ENCODE assay signal across 26 cellular contexts in genomic region chr7:531777-532176, GRCh38.
DNase-seq lines count a peak whose midpoint lies in the region; ATAC-seq and FAIRE-seq lines count a peak whose summit lies in the region.
"Had no signal": no experiment of that assay in that cellular context is flagged by ENCODE, and none has a peak within 500 bp of the region (broad histone marks: within the 10 kb centered on the region; RNA-seq: fewer than 3 reads in every experiment).

No MANE protein-coding gene starts in this region.

- no peak overlapping the region for H3K27ac ChIP-seq in substantia nigra (ENCODE audit: low read depth, low read length, poor library complexity, severe bottlenecking)
- H3K27ac ChIP-seq: ascending aorta, PC-9, thoracic aorta, uterus had no signal

- DNase-seq in stimulated activated CD4-positive, alpha-beta T cell treated with anti-CD3 and anti-CD28 coated beads, Interleukin-4, amount 100 ng/mL, for 24 hours = peak; percentile 17
- DNase-seq in stimulated activated CD4-positive, alpha-beta T cell treated with anti-CD3 and anti-CD28 coated beads, Interleukin-1b, Interleukin-23, amount 100 ng/mL, for 48 hours = no peak
- DNase-seq in HTR-8/SVneo (ENCODE audit: insufficient read length, low spot score) = no peak
- DNase-seq in memory B cell (ENCODE audit: low spot score in 2 of 2) = no peak
- no peak for DNase-seq in substantia nigra (lab: John Stamatoyannopoulos, UW)
- DNase-seq in ACHN = no peak
- DNase-seq in LoVo (ENCODE audit: low spot score) = no peak
- DNase-seq: activated CD4-positive, alpha-beta memory T cell treated with anti-CD3 and anti-CD28 coated beads for 36 hours; activated CD4-positive, CD25-positive, alpha-beta regulatory T cell; activated naive CD4-positive, alpha-beta T cell treated with anti-CD3 and anti-CD28 coated beads for 36 hours; CD4-positive, alpha-beta T cell; GOT3; Karpas-422; mammary epithelial cell; NCI-H187; NCI-H2171 treated with DMSO at 0.1 percent for 48 hours; NCI-H524; PC-9; SHP77 treated with DMSO at 0.1 percent for 48 hours; SW 1271; T1000; uterus had no signal

- H3K9me3 Mint-ChIP-seq in memory B cell = no peaks in the 10 kb centered on the region
- H3K9me3 Mint-ChIP-seq: activated CD4-positive, alpha-beta memory T cell treated with anti-CD3 and anti-CD28 coated beads for 36 hours; activated naive CD4-positive, alpha-beta T cell treated with anti-CD3 and anti-CD28 coated beads for 36 hours; CD4-positive, alpha-beta T cell; dendritic cell treated with granulocyte-macrophage colony-stimulating factor and Interleukin-4, amounts not matched to agents 40 ng/mL and 50 ng/mL, for 4 days had no signal

- no peaks in the 10 kb centered on the region for H3K36me3 Mint-ChIP-seq in memory B cell
- H3K36me3 Mint-ChIP-seq: activated CD4-positive, alpha-beta memory T cell treated with anti-CD3 and anti-CD28 coated beads for 36 hours had no signal

- peaks cover 10% of the 10 kb centered on the region for H3K27me3 Mint-ChIP-seq in memory B cell

- FAIRE-seq in HTR-8/SVneo (lab: Jason Lieb, UNC) = peak; percentile 86
- FAIRE-seq: endothelial cell of umbilical vein had no signal

- peaks cover 7% of the 10 kb centered on the region for H3K4me1 Mint-ChIP-seq in memory B cell

- H3K4me3 Mint-ChIP-seq in memory B cell = no peak overlapping the region
- H3K4me3 Mint-ChIP-seq: activated CD4-positive, alpha-beta memory T cell treated with anti-CD3 and anti-CD28 coated beads for 36 hours; activated naive CD4-positive, alpha-beta T cell treated with anti-CD3 and anti-CD28 coated beads for 36 hours; CD4-positive, alpha-beta T cell; dendritic cell treated with granulocyte-macrophage colony-stimulating factor and Interleukin-4, amounts not matched to agents 40 ng/mL and 50 ng/mL, for 4 days had no signal

- no peak overlapping the region for H3K27ac Mint-ChIP-seq in memory B cell
- H3K27ac Mint-ChIP-seq: activated CD4-positive, alpha-beta memory T cell treated with anti-CD3 and anti-CD28 coated beads for 36 hours; activated naive CD4-positive, alpha-beta T cell treated with anti-CD3 and anti-CD28 coated beads for 36 hours; CD4-positive, alpha-beta T cell; dendritic cell treated with granulocyte-macrophage colony-stimulating factor and Interleukin-4, amounts not matched to agents 40 ng/mL and 50 ng/mL, for 4 days had no signal

- in situ Hi-C loops in ACHN (cut with HindIII; ENCODE audit: low pct_ligation_motif_present, low pct_unique_long_range_greater_than_20kb, low sequenced_read_pairs) = no loop called here

- peak; percentile 79 for ATAC-seq in memory B cell (ENCODE audit: low read depth)
